ENCODE assay signal across 8 cellular contexts in genomic region chr4:675980-676870, GRCh38. TPM values are rescaled to one million over a fixed set of nuclear protein-coding genes. Genes with fewer than 3 reads are reported as not detected.
DNase-seq lines count a peak whose midpoint lies in the region; ATAC-seq and TF ChIP-seq lines count a peak whose summit lies in the region.
"Had no signal": no experiment of that assay in that cellular context is flagged by ENCODE, and none has a peak within 500 bp of the region (broad histone marks: within the 10 kb centered on the region; RNA-seq: fewer than 3 reads in every experiment).

No MANE protein-coding gene starts in this region.

- DNase-seq in T-helper 17 cell: no peak
- DNase-seq in neural crest cell (ENCODE audit: low read depth, low spot score): no peak
- DNase-seq in NCI-H774 (lab: John Stamatoyannopoulos, UW): no peak
- no peak for DNase-seq in NCI-H146 treated with DMSO at 0.1 percent for 48 hours (lab: John Stamatoyannopoulos, UW; ENCODE audit: unreplicated experiment)

- no peaks in the 10 kb centered on the region for H3K27me3 Mint-ChIP-seq in T-helper 17 cell
- no peaks in the 10 kb centered on the region for H3K27me3 Mint-ChIP-seq in neural crest cell (ENCODE audit: low read depth)

- ATAC-seq in GM18511 (IDR thresholded peaks at IDR 0.05; ENCODE audit: unreplicated experiment) (peak; percentile 39), GM21786 (IDR thresholded peaks at IDR 0.05; ENCODE audit: unreplicated experiment) (peak; percentile 35), T-helper 17 cell (no peak), GM19467 (IDR thresholded peaks at IDR 0.05; ENCODE audit: unreplicated experiment) (no peak)
- ATAC-seq: SK-N-SH treated with all-trans-retinoic acid at 6 μM for 48 hours had no signal

- H3K4me3 Mint-ChIP-seq in T-helper 17 cell (peak overlapping the region; percentile 21), neural crest cell (peak overlapping the region; percentile 90)

- TF ChIP-seq CTCF in neural crest cell (conservative IDR thresholded peaks at IDR 0.05): no peak

- H3K4me1 Mint-ChIP-seq in T-helper 17 cell: peaks cover 14% of the 10 kb centered on the region
- H3K4me1 Mint-ChIP-seq in neural crest cell: peaks cover 7% of the 10 kb centered on the region

- H3K27ac Mint-ChIP-seq in T-helper 17 cell (peak overlapping the region; percentile 6), neural crest cell (ENCODE audit: unreplicated experiment) (no peak overlapping the region)

- H3K9me3 Mint-ChIP-seq in neural crest cell: no peaks in the 10 kb centered on the region

- no peaks in the 10 kb centered on the region for H3K9me3 ChIP-seq in T-helper 17 cell (ENCODE audit: control insufficient read depth, low read length, poor library complexity, severe bottlenecking)

- H3K36me3 Mint-ChIP-seq in T-helper 17 cell (ENCODE audit: low read depth): no peaks in the 10 kb centered on the region
- H3K36me3 Mint-ChIP-seq in neural crest cell (ENCODE audit: low read depth): peaks cover 3% of the 10 kb centered on the region

RNA-seq across cellular contexts. Expression of gene MYL5, which starts 1.9 kb away (rescaled TPM):
- total RNA-seq in T-helper 17 cell: 10 to 100 TPM; 20.3 to 22.9 TPM
- total RNA-seq in neural crest cell: 10.6 and 10.8 TPM in 2 replicates

RNA-seq across cellular contexts. Expression of gene ATP5ME, which starts 2.1 kb away (rescaled TPM):
- total RNA-seq in T-helper 17 cell (100 to 1,000 TPM in 1 of 2 donors, 10 to 100 TPM in 1; 98.4 to 120 TPM), neural crest cell (278 and 281 TPM in 2 replicates)

RNA-seq across cellular contexts. Expression of gene SLC49A3, which starts 12.7 kb away (rescaled TPM):
- 1 to 10 TPM; 1.1 to 2.7 TPM for total RNA-seq in T-helper 17 cell
- 0.77 and 0.91 TPM in 2 replicates for total RNA-seq in neural crest cell

RNA-seq across cellular contexts. Expression of gene PCGF3, which starts 29.4 kb away (rescaled TPM):
- 10 to 100 TPM; 31.3 to 38.0 TPM for total RNA-seq in T-helper 17 cell
- total RNA-seq in neural crest cell: 58.5 and 61.2 TPM in 2 replicates

RNA-seq across cellular contexts. Expression of gene PDE6B, which starts 50.9 kb away (rescaled TPM):
- total RNA-seq in T-helper 17 cell: 10 to 100 TPM; 10.2 to 11.5 TPM
- 3.4 and 4.1 TPM in 2 replicates for total RNA-seq in neural crest cell

Comparison
In these comparisons a context has a peak if more than half of its experiments do, and no peak if none do; other contexts are left out.
1. ATAC-seq: peak in GM18511 (single experiment) and GM21786 (single experiment); none in T-helper 17 cell (single experiment) and GM19467 (single experiment).